Comparison of ENCODE assay signal across 10 cellular contexts in genomic region chr14:77541905-77542304, GRCh38. TPM values are rescaled to one million over a fixed set of nuclear protein-coding genes. Genes with fewer than 3 reads are reported as not detected.
A peak's percentile ranks its signal among the peaks of the same experiment; 100 is the strongest.
DNase-seq lines count a peak whose midpoint lies in the region; ATAC-seq and TF ChIP-seq lines count a peak whose summit lies in the region.
"Had no signal": no experiment of that assay in that cellular context is flagged by ENCODE, and none has a peak within 500 bp of the region (broad histone marks: within the 10 kb centered on the region; RNA-seq: fewer than 3 reads in every experiment).

No MANE protein-coding gene starts in this region.

- peak overlapping the region; percentile 47 for H3K27ac Mint-ChIP-seq in stimulated activated naive CD8-positive, alpha-beta T cell treated with anti-CD3 and anti-CD28 coated beads, Interleukin-15, Interleukin-2, amounts not matched to agents 100 ng/mL and 50 ng/mL, for 24 hours
- H3K27ac Mint-ChIP-seq in activated naive CD4-positive, alpha-beta T cell treated with anti-CD3 and anti-CD28 coated beads, Interleukin-2, amount 10 ng/mL, durations not matched to agents 7 days and 5 days = no peak overlapping the region
- H3K27ac Mint-ChIP-seq: activated T-helper 17 cell treated with anti-CD3 and anti-CD28 coated beads, Interleukin-2, amount 50 U/mL, for 72 hours had no signal

- H3K36me3 ChIP-seq in hepatocyte (replicated peaks; ENCODE audit: insufficient read depth, low read depth) = no peaks in the 10 kb centered on the region

- H3K4me1 Mint-ChIP-seq in stimulated activated naive CD8-positive, alpha-beta T cell treated with anti-CD3 and anti-CD28 coated beads, Interleukin-15, Interleukin-2, amounts not matched to agents 100 ng/mL and 50 ng/mL, for 24 hours (ENCODE audit: low read depth) = peaks cover 16% of the 10 kb centered on the region
- peaks cover 18% of the 10 kb centered on the region for H3K4me1 Mint-ChIP-seq in activated naive CD4-positive, alpha-beta T cell treated with anti-CD3 and anti-CD28 coated beads, Interleukin-2, amount 10 ng/mL, durations not matched to agents 7 days and 5 days
- H3K4me1 Mint-ChIP-seq: activated T-helper 17 cell treated with anti-CD3 and anti-CD28 coated beads, Interleukin-2, amount 50 U/mL, for 72 hours had no signal

- H3K27me3 ChIP-seq in hepatocyte = no peaks in the 10 kb centered on the region

- TF ChIP-seq CTCF in hepatocyte (IDR thresholded peaks at IDR 0.05; ENCODE audit: poor library complexity) = no peak

- peaks cover 9% of the 10 kb centered on the region for H3K36me3 Mint-ChIP-seq in stimulated activated naive CD8-positive, alpha-beta T cell treated with anti-CD3 and anti-CD28 coated beads, Interleukin-15, Interleukin-2, amounts not matched to agents 100 ng/mL and 50 ng/mL, for 24 hours (ENCODE audit: low read depth)
- H3K36me3 Mint-ChIP-seq in activated naive CD4-positive, alpha-beta T cell treated with anti-CD3 and anti-CD28 coated beads, Interleukin-2, amount 10 ng/mL, durations not matched to agents 7 days and 5 days = peaks cover 21% of the 10 kb centered on the region

- no peaks in the 10 kb centered on the region for H3K9me2 ChIP-seq in hepatocyte (replicated peaks; ENCODE audit: insufficient read depth)

- CTCF ChIA-PET in activated naive CD4-positive, alpha-beta T cell treated with anti-CD3 and anti-CD28 coated beads, Interleukin-2, amount 10 ng/mL, durations not matched to agents 7 days and 5 days (lab: Charles Lee) = interaction anchor here (0.7 kb wide), 1 partner anchor 9 kb away, joined by 3 read pairs; no protein-coding TSS in a partner anchor

- H2AFZ ChIP-seq in hepatocyte = no peak overlapping the region

- no peak for ATAC-seq in stimulated activated naive CD8-positive, alpha-beta T cell treated with anti-CD3 and anti-CD28 coated beads, Interleukin-15, Interleukin-2, amounts not matched to agents 100 U/mL and 50 U/mL, for 24 hours
- ATAC-seq in HG03575 (IDR thresholded peaks at IDR 0.05; ENCODE audit: extremely low read depth, insufficient number of reproducible peaks, low FRiP score, unreplicated experiment) = peak; percentile 84
- ATAC-seq: activated T-helper 17 cell treated with anti-CD3 and anti-CD28 coated beads, Interleukin-2, amount 50 U/mL, for 72 hours had no signal

- no peaks in the 10 kb centered on the region for H3K79me2 ChIP-seq in hepatocyte

- peak overlapping the region; percentile 47 for H3K4me2 ChIP-seq in hepatocyte

- no peaks in the 10 kb centered on the region for H4K20me1 ChIP-seq in hepatocyte (ENCODE audit: insufficient read depth, poor library complexity, severe bottlenecking)

- no peak overlapping the region for H3K4me3 ChIP-seq in hepatocyte

- no peak overlapping the region for H3K4me3 Mint-ChIP-seq in stimulated activated naive CD8-positive, alpha-beta T cell treated with anti-CD3 and anti-CD28 coated beads, Interleukin-15, Interleukin-2, amounts not matched to agents 100 ng/mL and 50 ng/mL, for 24 hours
- H3K4me3 Mint-ChIP-seq in activated naive CD4-positive, alpha-beta T cell treated with anti-CD3 and anti-CD28 coated beads, Interleukin-2, amount 10 ng/mL, durations not matched to agents 7 days and 5 days = no peak overlapping the region
- H3K4me3 Mint-ChIP-seq: activated T-helper 17 cell treated with anti-CD3 and anti-CD28 coated beads, Interleukin-2, amount 50 U/mL, for 72 hours had no signal

- H3K27ac ChIP-seq in hepatocyte = peak overlapping the region; percentile 58

- H3K4me1 ChIP-seq in hepatocyte (ENCODE audit: insufficient read depth) = peaks cover 24% of the 10 kb centered on the region

- no peaks in the 10 kb centered on the region for H3K27me3 Mint-ChIP-seq in stimulated activated naive CD8-positive, alpha-beta T cell treated with anti-CD3 and anti-CD28 coated beads, Interleukin-15, Interleukin-2, amounts not matched to agents 100 ng/mL and 50 ng/mL, for 24 hours
- H3K27me3 Mint-ChIP-seq in activated naive CD4-positive, alpha-beta T cell treated with anti-CD3 and anti-CD28 coated beads, Interleukin-2, amount 10 ng/mL, durations not matched to agents 7 days and 5 days = no peaks in the 10 kb centered on the region
- H3K27me3 Mint-ChIP-seq: activated T-helper 17 cell treated with anti-CD3 and anti-CD28 coated beads, Interleukin-2, amount 50 U/mL, for 72 hours had no signal

- 76% methylated on average over 4 of the region's 4 CpGs for WGBS in hepatocyte (ENCODE audit: low lambda C conversion rate, missing lambda C conversion rate)

- no peaks in the 10 kb centered on the region for H3K9me3 ChIP-seq in hepatocyte (ENCODE audit: low read depth)

- H3K9me3 Mint-ChIP-seq in stimulated activated naive CD8-positive, alpha-beta T cell treated with anti-CD3 and anti-CD28 coated beads, Interleukin-15, Interleukin-2, amounts not matched to agents 100 ng/mL and 50 ng/mL, for 24 hours = no peaks in the 10 kb centered on the region
- H3K9me3 Mint-ChIP-seq in activated naive CD4-positive, alpha-beta T cell treated with anti-CD3 and anti-CD28 coated beads, Interleukin-2, amount 10 ng/mL, durations not matched to agents 7 days and 5 days = no peaks in the 10 kb centered on the region
- H3K9me3 Mint-ChIP-seq: activated T-helper 17 cell treated with anti-CD3 and anti-CD28 coated beads, Interleukin-2, amount 50 U/mL, for 72 hours had no signal

- no peak for DNase-seq in stimulated activated naive CD8-positive, alpha-beta T cell treated with anti-CD3 and anti-CD28 coated beads, Interleukin-15, Interleukin-2, amounts not matched to agents 100 U/mL and 50 U/mL, for 24 hours
- DNase-seq in hepatocyte (ENCODE audit: low spot score) (no peak), iPS-NIHi7 (ENCODE audit: extremely low spot score) (no peak), HK-2 (ENCODE audit: unreplicated experiment) (no peak), NCI-H2029 treated with DMSO at 0.1 percent for 48 hours (lab: John Stamatoyannopoulos, UW) (no peak)
- DNase-seq in activated naive CD4-positive, alpha-beta T cell treated with anti-CD3 and anti-CD28 coated beads, Interleukin-2, amount 10 ng/mL, durations not matched to agents 7 days and 5 days = no peak
- DNase-seq: NCI-H526 had no signal

RNA-seq across cellular contexts. Expression of gene ISM2, which starts 43.3 kb away (rescaled TPM):
- 5.1 and 8.1 TPM in 2 replicates for total RNA-seq in hepatocyte
- polyA plus RNA-seq in hepatocyte = 6.3 and 9.0 TPM in 2 replicates
